In genomic region chr10:25972631-25973030, GRCh38 we compare ENCODE assay signal across 4 cellular contexts. TPM values are rescaled to one million over a fixed set of nuclear protein-coding genes. Genes with fewer than 3 reads are reported as not detected.
"Had no signal": no experiment of that assay in that cellular context is flagged by ENCODE, and none has a peak within 500 bp of the region (broad histone marks: within the 10 kb centered on the region; RNA-seq: fewer than 3 reads in every experiment).

No MANE protein-coding gene starts in this region.

- ATAC-seq: GM12878 had no signal

- H3K4me3 ChIP-seq: GM12878 had no signal

- DNase-seq: GDM1, GF-D8 had no signal

RNA-seq across cellular contexts. Expression of gene MYO3A, which starts 38.6 kb away (rescaled TPM):
- total RNA-seq: G401, GM12878 had no signal
